1 cellular context compared by ENCODE assay signal in genomic region chr16:68526143-68526781, GRCh38.
TF ChIP-seq lines count a peak whose summit lies in the region.

No MANE protein-coding gene starts in this region.

TF ChIP-seq in K562, 482 proteins besides CTCF, POLR2A, EP300 and RAD21 (continued from another document):
- no peak for TF ChIP-seq BRD9 (IDR thresholded peaks at IDR 0.05; ENCODE audit: low read depth, partially characterized antibody)
